Comparison of ENCODE assay signal across 1 cellular context in the genomic region with DNA sequence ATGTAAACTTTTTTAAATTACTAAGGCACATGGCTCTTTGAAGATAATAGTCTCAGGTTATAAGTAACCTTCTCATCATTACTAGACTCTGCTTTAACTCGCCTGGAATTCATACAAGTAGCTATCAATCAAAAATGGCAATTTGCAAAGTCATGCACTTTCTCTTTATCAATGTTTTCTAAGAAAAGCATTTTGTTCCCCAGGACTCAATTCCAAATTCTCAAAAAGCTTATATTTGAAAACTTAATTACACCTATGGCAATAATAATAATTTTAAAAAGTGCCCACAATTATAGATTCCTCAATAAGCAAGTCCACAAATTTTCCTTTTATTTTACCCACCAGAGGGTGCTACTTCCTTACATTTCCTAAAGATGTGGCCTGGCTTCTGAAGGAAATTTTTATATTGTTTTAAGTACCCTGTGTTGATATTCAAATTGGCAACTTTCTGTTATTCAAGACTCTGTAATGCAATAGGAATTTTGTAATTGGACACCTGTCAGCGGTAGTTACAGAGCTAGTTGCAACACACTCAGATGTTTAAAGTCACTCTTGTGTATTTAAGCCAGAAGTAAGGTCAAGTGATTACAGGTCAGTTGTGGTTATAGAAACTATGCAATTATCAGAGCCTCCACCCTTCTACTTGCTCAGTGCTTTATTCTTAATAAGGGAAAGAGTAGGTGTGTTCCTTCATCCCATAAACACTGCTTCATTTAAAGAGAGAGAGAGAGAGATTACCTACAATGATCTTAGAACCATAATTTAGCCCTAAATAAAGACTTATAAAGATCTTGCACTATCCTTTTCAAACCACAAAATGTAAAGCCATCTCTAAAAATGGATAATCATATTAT.
TF ChIP-seq lines count a peak whose summit lies in the region.

No MANE protein-coding gene starts in this region.

TF ChIP-seq in HepG2, 621 proteins besides CTCF, POLR2A, EP300 and RAD21 (continued from another document):
- TF ChIP-seq, protein P1, sequence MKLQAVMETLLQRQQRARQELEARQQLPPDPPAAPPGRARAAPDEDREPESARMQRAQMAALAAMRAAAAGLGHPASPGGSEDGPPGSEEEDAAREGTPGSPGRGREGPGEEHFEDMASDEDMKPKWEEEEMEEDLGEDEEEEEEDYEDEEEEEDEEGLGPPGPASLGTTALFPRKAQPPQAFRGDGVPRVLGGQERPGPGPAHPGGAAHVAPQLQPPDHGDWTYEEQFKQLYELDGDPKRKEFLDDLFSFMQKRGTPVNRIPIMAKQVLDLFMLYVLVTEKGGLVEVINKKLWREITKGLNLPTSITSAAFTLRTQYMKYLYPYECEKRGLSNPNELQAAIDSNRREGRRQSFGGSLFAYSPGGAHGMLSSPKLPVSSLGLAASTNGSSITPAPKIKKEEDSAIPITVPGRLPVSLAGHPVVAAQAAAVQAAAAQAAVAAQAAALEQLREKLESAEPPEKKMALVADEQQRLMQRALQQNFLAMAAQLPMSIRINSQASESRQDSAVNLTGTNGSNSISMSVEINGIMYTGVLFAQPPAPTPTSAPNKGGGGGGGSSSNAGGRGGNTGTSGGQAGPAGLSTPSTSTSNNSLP (IDR thresholded peaks at IDR 0.05; ENCODE audit: low read depth, low read length) = peak; percentile 71
- TF ChIP-seq ZNF331 (CRISPR knock-in tag; IDR thresholded peaks at IDR 0.05) = peak; percentile 60; the same call in 1 of the 2 replicates
- peak; percentile 59 for TF ChIP-seq NR2C2 (CRISPR knock-in tag; IDR thresholded peaks at IDR 0.05; ENCODE audit: borderline replicate concordance)
- no peak for TF ChIP-seq ZNF101 (CRISPR knock-in tag; IDR thresholded peaks at IDR 0.05; ENCODE audit: borderline replicate concordance, low read depth)
- peak; percentile 30; the same call in 1 of the 2 replicates for TF ChIP-seq THRA (CRISPR knock-in tag; IDR thresholded peaks at IDR 0.05; ENCODE audit: borderline replicate concordance)
- TF ChIP-seq, protein P2, sequence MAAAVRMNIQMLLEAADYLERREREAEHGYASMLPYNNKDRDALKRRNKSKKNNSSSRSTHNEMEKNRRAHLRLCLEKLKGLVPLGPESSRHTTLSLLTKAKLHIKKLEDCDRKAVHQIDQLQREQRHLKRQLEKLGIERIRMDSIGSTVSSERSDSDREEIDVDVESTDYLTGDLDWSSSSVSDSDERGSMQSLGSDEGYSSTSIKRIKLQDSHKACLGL (CRISPR knock-in tag; IDR thresholded peaks at IDR 0.05) = no peak
- peak; percentile 51; the same call in 1 of the 2 replicates for TF ChIP-seq FOXJ3 (CRISPR knock-in tag; IDR thresholded peaks at IDR 0.05; ENCODE audit: borderline replicate concordance)
- TF ChIP-seq ZNF234 (CRISPR knock-in tag; conservative IDR thresholded peaks at IDR 0.05) = no peak
- peak; percentile 69 for TF ChIP-seq SAP130 (CRISPR knock-in tag; IDR thresholded peaks at IDR 0.05; ENCODE audit: low read depth)
